In the genomic region with DNA sequence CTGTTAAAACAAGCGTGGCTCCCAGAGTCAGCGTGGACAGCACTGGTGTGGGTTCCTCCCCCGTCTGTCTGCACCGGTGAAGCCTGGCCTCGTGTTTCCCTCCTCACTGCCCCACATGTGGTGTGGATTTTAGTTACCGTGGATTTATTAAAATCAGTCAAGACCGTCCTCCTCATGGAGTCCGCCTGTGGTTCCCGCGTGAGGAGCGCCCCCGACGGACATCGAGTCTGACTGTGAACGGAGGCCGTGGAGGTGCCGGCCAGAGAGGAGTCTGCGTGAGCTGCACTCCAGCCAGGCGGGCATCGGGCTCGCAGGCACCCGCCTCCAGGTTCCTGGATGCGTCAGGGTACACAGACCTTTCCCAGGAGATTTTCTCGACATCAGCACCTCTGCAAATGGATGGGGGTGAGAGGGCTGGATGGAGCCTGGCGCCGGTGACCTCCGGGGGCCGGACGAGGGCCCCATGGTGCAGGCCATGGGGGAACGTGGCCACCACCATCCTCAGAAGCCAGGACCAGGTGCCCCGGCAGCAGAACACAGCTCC, we compare ENCODE assay signal across 24 cellular contexts. TPM values are rescaled to one million over a fixed set of nuclear protein-coding genes. Genes with fewer than 3 reads are reported as not detected.
A peak's percentile ranks its signal among the peaks of the same experiment; 100 is the strongest.
DNase-seq lines count a peak whose midpoint lies in the region; ATAC-seq, FAIRE-seq and TF ChIP-seq lines count a peak whose summit lies in the region.
"Had no signal": no experiment of that assay in that cellular context is flagged by ENCODE, and none has a peak within 500 bp of the region (broad histone marks: within the 10 kb centered on the region; RNA-seq: fewer than 3 reads in every experiment).

No MANE protein-coding gene starts in this region.

- no peak overlapping the region for H2BK12ac ChIP-seq in neuronal stem cell (ENCODE audit: low read length)

- H3K4me2 ChIP-seq in neuronal stem cell (ENCODE audit: insufficient read depth, low read length, poor library complexity, severe bottlenecking), result no peak overlapping the region
- H3K4me2 ChIP-seq: BLaER1 had no signal

- H3K9me3 ChIP-seq in right cardiac atrium (ENCODE audit: control insufficient read depth, low read length) (no peaks in the 10 kb centered on the region), left ventricle myocardium inferior (replicated peaks) (no peaks in the 10 kb centered on the region), kidney (ENCODE audit: control insufficient read depth in 1 of 2, low read length in 2 of 2) (no peaks in the 10 kb centered on the region), neuronal stem cell (replicated peaks in 1 of 2; ENCODE audit: control insufficient read depth in 2 of 2, insufficient read depth in 1 of 2, low read depth in 1 of 2, low read length in 2 of 2) (peaks cover 0 to under 1% of the 10 kb centered on the region in 2 donors)
- H3K9me3 ChIP-seq: BLaER1, Caco-2 had no signal

- H3K79me1 ChIP-seq in neuronal stem cell (ENCODE audit: low read depth, low read length), result peaks cover 2% of the 10 kb centered on the region

- H3K23ac ChIP-seq in neuronal stem cell (ENCODE audit: low read depth, low read length, poor library complexity), result peak overlapping the region; percentile 55

- H3K27me3 ChIP-seq in right cardiac atrium (ENCODE audit: control insufficient read depth, insufficient read depth) (no peaks in the 10 kb centered on the region), left ventricle myocardium inferior (ENCODE audit: low read depth) (peaks cover 71% of the 10 kb centered on the region), neuronal stem cell (ENCODE audit: control insufficient read depth in 3 of 3, insufficient read depth in 3 of 3, low read depth in 1 of 3, low read length in 3 of 3) (no peaks in the 10 kb centered on the region)
- H3K27me3 ChIP-seq: BLaER1 had no signal

- H3K9ac ChIP-seq in kidney (ENCODE audit: low read length in 2 of 2), result no peak overlapping the region
- H3K9ac ChIP-seq in neuronal stem cell (ENCODE audit: low read depth, low read length, poor library complexity), result peak overlapping the region; percentile 12
- H3K9ac ChIP-seq: BLaER1 had no signal

- intact Hi-C loops in right cardiac atrium (cut with DNase I) (no loop called here), left ventricle myocardium inferior (cut with micrococcal nuclease) (no loop called here), kidney (cut with DNase I) (no loop called here)

- H3K4me1 ChIP-seq in right cardiac atrium (ENCODE audit: control insufficient read depth, insufficient read depth, low read length) (no peaks in the 10 kb centered on the region), left ventricle myocardium inferior (no peaks in the 10 kb centered on the region), kidney (ENCODE audit: control insufficient read depth in 1 of 2, insufficient read depth in 1 of 2, low read depth in 1 of 2, low read length in 2 of 2) (no peaks in the 10 kb centered on the region), neuronal stem cell (ENCODE audit: control insufficient read depth in 2 of 2, insufficient read depth in 1 of 2, low read depth in 1 of 2, low read length in 2 of 2) (peaks cover 2 to 4% of the 10 kb centered on the region in 2 donors)
- H3K4me1 ChIP-seq: Caco-2 had no signal

- H3K36me3 ChIP-seq in left ventricle myocardium inferior (no peaks in the 10 kb centered on the region), kidney (ENCODE audit: control insufficient read depth in 1 of 2, insufficient read depth in 2 of 2, low read length in 2 of 2) (no peaks in the 10 kb centered on the region), neuronal stem cell (replicated peaks in 1 of 2; ENCODE audit: control insufficient read depth in 2 of 2, insufficient read depth in 2 of 2, low read length in 2 of 2) (peaks cover 0 to 2% of the 10 kb centered on the region in 2 donors)

- H3K4me3 ChIP-seq in right cardiac atrium (ENCODE audit: low read length) (no peak overlapping the region), left ventricle myocardium inferior (no peak overlapping the region), kidney (ENCODE audit: low read length in 2 of 2) (no peak overlapping the region), neuronal stem cell (ENCODE audit: low read length in 2 of 2) (no peak overlapping the region)
- H3K4me3 ChIP-seq: BLaER1 had no signal

- no peak overlapping the region for H2BK120ac ChIP-seq in neuronal stem cell (ENCODE audit: low read depth, low read length)

- H3K27ac ChIP-seq in right cardiac atrium (ENCODE audit: low read length) (no peak overlapping the region), left ventricle myocardium inferior (replicated peaks) (no peak overlapping the region), kidney (ENCODE audit: low read depth in 2 of 2, low read length in 2 of 2) (no peak overlapping the region), neuronal stem cell (replicated peaks; ENCODE audit: low read length) (no peak overlapping the region)
- H3K27ac ChIP-seq: 22Rv1, BLaER1, C4-2B had no signal

- no peak overlapping the region for H2AFZ ChIP-seq in neuronal stem cell (ENCODE audit: low read length)

- ATAC-seq in right cardiac atrium, result no peak
- no peak for ATAC-seq in HG03045 (IDR thresholded peaks at IDR 0.05; ENCODE audit: unreplicated experiment)
- ATAC-seq: CD8-positive, alpha-beta T cell; HCT116 had no signal

- peak overlapping the region; percentile 92 for H2AK5ac ChIP-seq in neuronal stem cell (ENCODE audit: low read depth, low read length)

- no peak overlapping the region for H4K8ac ChIP-seq in neuronal stem cell (ENCODE audit: low read depth, low read length)

- no peak for TF ChIP-seq CTCF in left ventricle myocardium inferior (IDR thresholded peaks at IDR 0.05; ENCODE audit: borderline replicate concordance)
- TF ChIP-seq CTCF in kidney (IDR thresholded peaks at IDR 0.05; ENCODE audit: borderline replicate concordance, extremely low read depth, insufficient read depth), result no peak

- no peak overlapping the region for H3K18ac ChIP-seq in neuronal stem cell (ENCODE audit: low read length)

- WGBS in right cardiac atrium, result 88% methylated on average over 31 of the region's 31 CpGs
- WGBS in neuronal stem cell (ENCODE audit: extremely low coverage in 2 of 2, insufficient read length in 2 of 2, insufficient replicate concordance in 1 of 2), 2 donors, result no CpG with 5 or more reads among the region's 31 CpGs

- DNase-seq in NCI-H748 (lab: John Stamatoyannopoulos, UW; ENCODE audit: unreplicated experiment), result peak; percentile 4
- no peak for DNase-seq in NCI-H748 treated with DMSO at 0.1 percent for 48 hours (lab: John Stamatoyannopoulos, UW)
- peak in 2 of 3 donors; percentile 21 to 34 for DNase-seq in right cardiac atrium
- DNase-seq in left ventricle myocardium inferior, result no peak
- DNase-seq in kidney, result peak; percentile 65
- DNase-seq in neuronal stem cell (ENCODE audit: low spot score), result no peak
- DNase-seq in NCI-H1694 (lab: John Stamatoyannopoulos, UW), result no peak
- DNase-seq: Caco-2; CD4-positive, CD25-positive, alpha-beta regulatory T cell; DMS153; DND-41; GOT3; H7 had no signal

- peak overlapping the region; percentile 31 for H3K14ac ChIP-seq in neuronal stem cell (ENCODE audit: low read length)

- H4K91ac ChIP-seq in neuronal stem cell (ENCODE audit: low read depth, low read length, poor library complexity), result no peak overlapping the region

- H2BK15ac ChIP-seq in neuronal stem cell (ENCODE audit: low read length), result no peak overlapping the region

- H3K4ac ChIP-seq in neuronal stem cell (ENCODE audit: low read length), result no peak overlapping the region

- FAIRE-seq in kidney (lab: Jason Lieb, UNC), result no peak
- FAIRE-seq: A204.1, G401.6, GM12892 had no signal

- H2BK5ac ChIP-seq in neuronal stem cell (ENCODE audit: low read length), result peak overlapping the region; percentile 75

RNA-seq across cellular contexts. Expression of gene UTF1, which starts 26.3 kb away (rescaled TPM):
- total RNA-seq in right cardiac atrium (not detected), left ventricle myocardium inferior (not detected), kidney (not detected)
- polyA plus RNA-seq in right cardiac atrium (not detected), kidney (ENCODE audit: insufficient read depth, low read depth, low replicate concordance) (not detected)
- 0.35 TPM for polyA plus RNA-seq in neuronal stem cell (2013, experiment 1 of 2)
- 0.33 TPM for polyA plus RNA-seq in neuronal stem cell (2013, experiment 2 of 2)
- total RNA-seq: Caco-2; CD4-positive, CD25-positive, alpha-beta regulatory T cell; CD8-positive, alpha-beta T cell had no signal
- polyA plus RNA-seq: AG04450; CD4-positive, CD25-positive, alpha-beta regulatory T cell had no signal

RNA-seq across cellular contexts. Expression of gene VENTX, which starts 33.9 kb away (rescaled TPM):
- under 1 TPM; 0.45 to 0.89 (median 0.68) TPM for total RNA-seq in right cardiac atrium
- polyA plus RNA-seq in right cardiac atrium, result 0.48 TPM
- 0.33 TPM for total RNA-seq in left ventricle myocardium inferior
- 3.3 TPM for total RNA-seq in kidney
- polyA plus RNA-seq in kidney (ENCODE audit: insufficient read depth, low read depth, low replicate concordance), result 0.39 TPM
- 0.42 TPM for polyA plus RNA-seq in neuronal stem cell (2013, experiment 1 of 2)
- 0.35 TPM for polyA plus RNA-seq in neuronal stem cell (2013, experiment 2 of 2)
- total RNA-seq: B cell; Caco-2; CD4-positive, CD25-positive, alpha-beta regulatory T cell; CD8-positive, alpha-beta T cell had no signal
- polyA plus RNA-seq: AG04450; CD4-positive, CD25-positive, alpha-beta regulatory T cell had no signal

RNA-seq across cellular contexts. Expression of gene KNDC1, which starts 43.7 kb away (rescaled TPM):
- 1 to 10 TPM in 2 of 4 donors, under 1 TPM in 2; 0.41 to 1.4 (median 0.91) TPM for total RNA-seq in right cardiac atrium
- polyA plus RNA-seq in right cardiac atrium, result 0.23 TPM
- 0.11 TPM for total RNA-seq in left ventricle myocardium inferior
- total RNA-seq in kidney, result 8.7 TPM
- 0.43 TPM for polyA plus RNA-seq in kidney (ENCODE audit: insufficient read depth, low read depth, low replicate concordance)
- polyA plus RNA-seq in neuronal stem cell (2013, experiment 1 of 2), result 6.4 TPM
- 6.1 TPM for polyA plus RNA-seq in neuronal stem cell (2013, experiment 2 of 2)
- total RNA-seq: CD8-positive, alpha-beta T cell had no signal
- polyA plus RNA-seq: CD4-positive, CD25-positive, alpha-beta regulatory T cell had no signal

Comparison
In these comparisons a context has a peak if more than half of its experiments do, and no peak if none do; other contexts are left out.
1. DNase-seq: peak in NCI-H748 (single experiment), right cardiac atrium (2 of 3) and kidney (single experiment); none in NCI-H748 treated with DMSO at 0.1 percent for 48 hours (single experiment), left ventricle myocardium inferior (single experiment), neuronal stem cell (single experiment) and NCI-H1694 (single experiment).